8 cellular contexts compared by ENCODE assay signal in the genomic region with DNA sequence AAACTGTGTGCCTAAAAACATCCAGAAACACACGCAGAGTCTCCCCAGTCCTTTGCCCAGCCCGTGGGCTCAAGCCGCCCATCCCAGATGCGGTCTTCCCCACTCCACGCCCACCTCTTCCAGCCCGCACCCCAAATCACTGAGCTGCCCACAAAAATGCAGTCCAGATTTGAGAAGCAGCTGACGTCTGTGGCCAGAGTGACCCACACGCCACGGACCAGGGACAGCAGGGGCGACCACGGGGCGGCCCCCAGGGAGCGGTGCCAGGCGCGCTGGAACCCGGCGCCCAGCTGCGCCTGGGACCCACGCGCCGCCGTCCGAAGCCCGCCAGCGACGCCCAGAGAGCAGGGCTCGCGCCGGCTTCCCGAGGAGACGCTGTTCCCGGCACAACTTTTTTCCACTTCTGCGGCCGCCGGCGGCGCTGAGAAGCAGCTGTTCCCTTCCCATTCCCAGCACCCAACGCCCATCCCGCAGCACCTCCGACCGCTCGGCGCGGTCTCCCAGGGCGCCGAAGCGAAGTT. TPM values are rescaled to one million over a fixed set of nuclear protein-coding genes. Genes with fewer than 3 reads are reported as not detected.
DNase-seq lines count a peak whose midpoint lies in the region; ATAC-seq and TF ChIP-seq lines count a peak whose summit lies in the region.

No MANE protein-coding gene starts in this region.

- H3K9ac ChIP-seq in duodenal mucosa (ENCODE audit: low read depth in 1 of 2, low read length in 2 of 2), result peak overlapping the region; percentile 43 to 63

- TF ChIP-seq POLR2A in Peyer's patch (IDR thresholded peaks at IDR 0.05), result no peak

- H3K27me3 ChIP-seq in Peyer's patch (no peaks in the 10 kb centered on the region), duodenal mucosa (ENCODE audit: control insufficient read depth in 1 of 2, insufficient read depth in 2 of 2, low read length in 2 of 2) (no peaks in the 10 kb centered on the region), thoracic aorta (replicated peaks; ENCODE audit: insufficient read depth) (no peaks in the 10 kb centered on the region)

- H3K4me1 Mint-ChIP-seq in memory B cell, result peaks cover 22% of the 10 kb centered on the region

- H3K4me1 ChIP-seq in Peyer's patch (peaks cover 0 to 27% (median 3%) of the 10 kb centered on the region in 4 donors), duodenal mucosa (ENCODE audit: control insufficient read depth in 1 of 2, insufficient read depth in 2 of 2, low read length in 2 of 2) (peaks cover 17 to 28% of the 10 kb centered on the region in 2 donors), thoracic aorta (ENCODE audit: control insufficient read depth in 1 of 2, low read depth in 2 of 2) (peaks cover 17 to 48% of the 10 kb centered on the region in 2 donors)

- no peaks in the 10 kb centered on the region for H3K9me3 Mint-ChIP-seq in memory B cell

- H3K4me3 Mint-ChIP-seq in memory B cell, result peak overlapping the region; percentile 89

- no peaks in the 10 kb centered on the region for H3K9me3 ChIP-seq in Peyer's patch
- no peaks in the 10 kb centered on the region for H3K9me3 ChIP-seq in duodenal mucosa (ENCODE audit: control insufficient read depth in 1 of 2, low read length in 2 of 2)
- no peaks in the 10 kb centered on the region for H3K9me3 ChIP-seq in thoracic aorta

- H3K36me3 ChIP-seq in Peyer's patch (no peaks in the 10 kb centered on the region), duodenal mucosa (ENCODE audit: control insufficient read depth in 1 of 2, insufficient read depth in 2 of 2, low read length in 2 of 2) (peaks cover 0 to 3% of the 10 kb centered on the region in 2 donors), thoracic aorta (no peaks in the 10 kb centered on the region)

- H3K27me3 Mint-ChIP-seq in memory B cell, result no peaks in the 10 kb centered on the region

- TF ChIP-seq CTCF in Peyer's patch (IDR thresholded peaks at IDR 0.05), result no peak
- TF ChIP-seq CTCF in thoracic aorta (IDR thresholded peaks at IDR 0.05), result no peak

- peak; percentile 65 for DNase-seq in AG08396 (ENCODE audit: low spot score)
- peak; percentile 19 to 79 (median 70) for DNase-seq in Peyer's patch
- DNase-seq in memory B cell (ENCODE audit: low spot score in 2 of 2), result no peak
- no peak for DNase-seq in thoracic aorta (ENCODE audit: low spot score)
- no peak for DNase-seq in stimulated activated CD4-positive, alpha-beta T cell treated with anti-CD3 and anti-CD28 coated beads, Interleukin-15, amount 100 ng/mL, for 24 hours

- H3K27ac ChIP-seq in Peyer's patch (peak overlapping the region; percentile 88 to 94 (median 91)), duodenal mucosa (ENCODE audit: low read depth, low read length) (peak overlapping the region; percentile 80), thoracic aorta (peak overlapping the region; percentile 96 to 97)

- peak overlapping the region; percentile 67 for H3K27ac Mint-ChIP-seq in memory B cell

- peaks cover 6% of the 10 kb centered on the region for H3K36me3 Mint-ChIP-seq in memory B cell

- ATAC-seq in GM18502 (IDR thresholded peaks at IDR 0.05; ENCODE audit: poor library complexity, unreplicated experiment) (peak; percentile 35), HG03045 (IDR thresholded peaks at IDR 0.05; ENCODE audit: unreplicated experiment) (peak; percentile 34), memory B cell (ENCODE audit: low read depth) (peak; percentile 13), thoracic aorta (ENCODE audit: insufficient number of reproducible peaks, low FRiP score, low read depth) (peak; percentile 27)

- peak overlapping the region; percentile 72 to 90 (median 82) for H3K4me3 ChIP-seq in Peyer's patch
- peak overlapping the region; percentile 70 to 86 for H3K4me3 ChIP-seq in duodenal mucosa (ENCODE audit: low read depth in 1 of 2, low read length in 2 of 2)
- peak overlapping the region; percentile 90 for H3K4me3 ChIP-seq in thoracic aorta

RNA-seq across cellular contexts. Expression of a gene that starts 0.7 kb away (rescaled TPM):
- total RNA-seq in Peyer's patch, result 10 to 100 TPM; 22.3 to 63.4 (median 55.7) TPM
- 10 to 100 TPM; 30.1 to 72.6 TPM for total RNA-seq in thoracic aorta

Comparison
In these comparisons a context has a peak if more than half of its experiments do, and no peak if none do; other contexts are left out.
1. DNase-seq: peak in AG08396 (single experiment) and Peyer's patch (3 of 3); none in memory B cell (0 of 2), thoracic aorta (single experiment) and stimulated activated CD4-positive, alpha-beta T cell treated with anti-CD3 and anti-CD28 coated beads, Interleukin-15, amount 100 ng/mL, for 24 hours (single experiment).
2. Peak in every context shown above with its lines, with median percentiles within 50 percentile points of each other: ATAC-seq, H3K27ac ChIP-seq and H3K4me3 ChIP-seq.